8 cellular contexts compared by ENCODE assay signal in genomic region chr1:185681034-185681633, GRCh38. TPM values are rescaled to one million over a fixed set of nuclear protein-coding genes. Genes with fewer than 3 reads are reported as not detected.
DNase-seq lines count a peak whose midpoint lies in the region; ATAC-seq and TF ChIP-seq lines count a peak whose summit lies in the region.

No MANE protein-coding gene starts in this region.

- H3K27me3 Mint-ChIP-seq in activated B cell treated with CpG ODN at 0.5 μM for 24 hours = no peaks in the 10 kb centered on the region

- peaks cover 5% of the 10 kb centered on the region for H3K4me1 ChIP-seq in right cardiac atrium (ENCODE audit: control insufficient read depth, insufficient read depth, low read length)

- H3K4me1 Mint-ChIP-seq in activated B cell treated with CpG ODN at 0.5 μM for 24 hours = peaks cover 19% of the 10 kb centered on the region
- H3K4me1 Mint-ChIP-seq in stimulated activated effector memory CD8-positive, alpha-beta T cell treated with anti-CD3 and anti-CD28 coated beads, Interleukin-12 subunit alpha, Interleukin-12 subunit beta, amount 100 ng/mL, for 72 hours = peaks cover 15% of the 10 kb centered on the region

- ATAC-seq in HG02885 (IDR thresholded peaks at IDR 0.05; ENCODE audit: poor library complexity, unreplicated experiment) (peak; percentile 76), activated B cell treated with CpG ODN at 0.5 μM for 24 hours (ENCODE audit: low read depth) (peak; percentile 67), right cardiac atrium (peak; percentile 52 to 71), GM18519 (IDR thresholded peaks at IDR 0.05; ENCODE audit: low FRiP score, unreplicated experiment) (no peak)
- ATAC-seq in stimulated activated effector memory CD8-positive, alpha-beta T cell treated with anti-CD3 and anti-CD28 coated beads, Interleukin-12 subunit alpha, Interleukin-12 subunit beta, amount 100 ng/mL, for 72 hours = peak; percentile 61

- no peaks in the 10 kb centered on the region for H3K36me3 Mint-ChIP-seq in activated B cell treated with CpG ODN at 0.5 μM for 24 hours (ENCODE audit: low read depth)
- H3K36me3 Mint-ChIP-seq in stimulated activated effector memory CD8-positive, alpha-beta T cell treated with anti-CD3 and anti-CD28 coated beads, Interleukin-12 subunit alpha, Interleukin-12 subunit beta, amount 100 ng/mL, for 72 hours = no peaks in the 10 kb centered on the region

- H3K4me3 ChIP-seq in GM12864 (ENCODE audit: low read depth, low read length) (no peak overlapping the region), right cardiac atrium (ENCODE audit: low read length) (no peak overlapping the region)

- no peak overlapping the region for H3K27ac Mint-ChIP-seq in activated B cell treated with CpG ODN at 0.5 μM for 24 hours
- no peak overlapping the region for H3K27ac Mint-ChIP-seq in stimulated activated effector memory CD8-positive, alpha-beta T cell treated with anti-CD3 and anti-CD28 coated beads, Interleukin-12 subunit alpha, Interleukin-12 subunit beta, amount 100 ng/mL, for 72 hours

- POLR2A ChIA-PET in activated B cell treated with CpG ODN at 0.5 μM for 24 hours (lab: Charles Lee) = interaction anchor here (1.0 to 2.7 kb wide), 4 partner anchors 13 to 524 kb away, joined by 4 to 35 read pairs (median 8); partner anchors contain the start of genes IVNS1ABP, SWT1 and TRMT1L

- H3K27ac ChIP-seq in right cardiac atrium (ENCODE audit: low read length) = no peak overlapping the region

- CTCF ChIA-PET in activated B cell treated with CpG ODN at 0.5 μM for 24 hours (lab: Charles Lee) = interaction anchor here (0.6 to 5.3 kb wide), 39 partner anchors 9 to 934 kb away, joined by 3 to 44 read pairs (median 5); partner anchors contain the start of genes IVNS1ABP, NIBAN1, ODR4 and RNF2

- no peaks in the 10 kb centered on the region for H3K27me3 ChIP-seq in right cardiac atrium (ENCODE audit: control insufficient read depth, insufficient read depth)

- no peaks in the 10 kb centered on the region for H3K9me3 ChIP-seq in right cardiac atrium (ENCODE audit: control insufficient read depth, low read length)

- H3K9me3 Mint-ChIP-seq in activated B cell treated with CpG ODN at 0.5 μM for 24 hours = no peaks in the 10 kb centered on the region
- no peaks in the 10 kb centered on the region for H3K9me3 Mint-ChIP-seq in stimulated activated effector memory CD8-positive, alpha-beta T cell treated with anti-CD3 and anti-CD28 coated beads, Interleukin-12 subunit alpha, Interleukin-12 subunit beta, amount 100 ng/mL, for 72 hours

- peak; percentile 39 for TF ChIP-seq CTCF in GM12864 (IDR thresholded peaks at IDR 0.05; ENCODE audit: low read depth, low read length, missing control alignments)
- TF ChIP-seq CTCF in activated B cell treated with CpG ODN at 0.5 μM for 24 hours (IDR thresholded peaks at IDR 0.05) = peak; percentile 50

- 42% methylated on average over 2 of the region's 2 CpGs for WGBS in right cardiac atrium

- intact Hi-C loops in activated B cell treated with CpG ODN at 0.5 μM for 24 hours (cut with micrococcal nuclease) (loop anchor here (1.0 to 2.0 kb wide), 3 partner anchors 443 to 876 kb away; partner anchors contain the start of gene TRMT1L), right cardiac atrium (cut with DNase I) (loop anchor here in 1 of 4 donors (10.0 kb wide), 1 partner anchor 446 kb away; no protein-coding TSS in a partner anchor)

- no peak overlapping the region for H3K4me3 Mint-ChIP-seq in activated B cell treated with CpG ODN at 0.5 μM for 24 hours
- H3K4me3 Mint-ChIP-seq in stimulated activated effector memory CD8-positive, alpha-beta T cell treated with anti-CD3 and anti-CD28 coated beads, Interleukin-12 subunit alpha, Interleukin-12 subunit beta, amount 100 ng/mL, for 72 hours = no peak overlapping the region

- peak; percentile 37 for DNase-seq in AG08396 (ENCODE audit: low spot score)
- no peak for DNase-seq in GM12864 (ENCODE audit: low read depth)
- peak; percentile 14 for DNase-seq in NCI-H2171 (lab: John Stamatoyannopoulos, UW)
- no peak for DNase-seq in activated B cell treated with CpG ODN at 0.5 μM for 24 hours
- no peak for DNase-seq in right cardiac atrium
- no peak for DNase-seq in stimulated activated effector memory CD8-positive, alpha-beta T cell treated with anti-CD3 and anti-CD28 coated beads, Interleukin-12 subunit alpha, Interleukin-12 subunit beta, amount 100 ng/mL, for 72 hours (ENCODE audit: low spot score in 2 of 2)

RNA-seq across cellular contexts. Expression of gene HMCN1, which starts 53.1 kb away (rescaled TPM):
- 0.02 and 0.27 TPM in 2 replicates for total RNA-seq in activated B cell treated with CpG ODN at 0.5 μM for 24 hours
- total RNA-seq in right cardiac atrium = 10 to 100 TPM in 3 of 4 donors, 1 to 10 TPM in 1; 7.9 to 17.1 (median 15.5) TPM
- polyA plus RNA-seq in right cardiac atrium = 4.0 TPM

Comparison
In these comparisons a context has a peak if more than half of its experiments do, and no peak if none do; other contexts are left out.
1. DNase-seq: peak in AG08396 (single experiment) and NCI-H2171 (single experiment); none in GM12864 (single experiment), activated B cell treated with CpG ODN at 0.5 μM for 24 hours (single experiment), right cardiac atrium (0 of 3) and stimulated activated effector memory CD8-positive, alpha-beta T cell treated with anti-CD3 and anti-CD28 coated beads, Interleukin-12 subunit alpha, Interleukin-12 subunit beta, amount 100 ng/mL, for 72 hours (0 of 2).